1 cellular context compared by ENCODE assay signal in genomic region chr1:150281221-150281757, GRCh38.
TF ChIP-seq lines count a peak whose summit lies in the region.

No MANE protein-coding gene starts in this region.

TF ChIP-seq in WTC11, 78 proteins besides CTCF, POLR2A, EP300 and RAD21 (continued from another document):
- TF ChIP-seq AFF4 (CRISPR knock-in tag; IDR thresholded peaks at IDR 0.05; ENCODE audit: borderline replicate concordance) = no peak
- no peak for TF ChIP-seq SOX15 (CRISPR knock-in tag; IDR thresholded peaks at IDR 0.05)
- TF ChIP-seq TEAD4 (CRISPR knock-in tag; IDR thresholded peaks at IDR 0.05) = no peak
